In the genomic region with DNA sequence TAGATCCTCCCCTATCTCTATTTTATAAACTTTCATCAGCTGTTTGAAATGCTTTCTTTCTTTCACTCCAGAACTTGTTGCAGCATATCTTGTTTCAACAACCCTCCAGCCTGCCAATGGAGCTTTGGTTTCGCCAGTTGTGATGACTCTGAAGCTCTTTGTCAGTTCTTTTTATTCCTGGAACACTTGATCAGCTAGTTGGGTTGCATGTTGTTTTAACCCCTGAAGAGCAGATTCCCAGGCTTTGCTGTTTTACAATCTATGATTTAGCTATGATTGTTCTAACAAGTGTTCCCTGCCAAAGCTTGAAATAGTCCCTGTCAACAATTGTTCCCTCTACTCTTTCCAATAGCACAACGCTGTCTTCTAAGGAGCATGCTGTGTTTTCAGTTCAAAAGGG, we compare ENCODE assay signal across 12 cellular contexts. TPM values are rescaled to one million over a fixed set of nuclear protein-coding genes. Genes with fewer than 3 reads are reported as not detected.
DNase-seq lines count a peak whose midpoint lies in the region; FAIRE-seq and TF ChIP-seq lines count a peak whose summit lies in the region.
"Had no signal": no experiment of that assay in that cellular context is flagged by ENCODE, and none has a peak within 500 bp of the region (broad histone marks: within the 10 kb centered on the region; RNA-seq: fewer than 3 reads in every experiment).

No MANE protein-coding gene starts in this region.

- H3K4me3 ChIP-seq in astrocyte (ENCODE audit: insufficient read depth, low read depth, low read length), result no peak overlapping the region
- H3K4me3 ChIP-seq: thoracic aorta had no signal

- no peak overlapping the region for H2AFZ ChIP-seq in astrocyte (ENCODE audit: low read depth, low read length)

- no peak overlapping the region for H3K27ac ChIP-seq in astrocyte (ENCODE audit: low read depth, low read length)
- H3K27ac ChIP-seq: thoracic aorta, VCaP had no signal

- intact Hi-C loops in head of caudate nucleus (cut with DNase I), result no loop called here

- H3K9ac ChIP-seq in astrocyte (ENCODE audit: low read length), result peak overlapping the region; percentile 13

- H3K27me3 ChIP-seq in astrocyte (ENCODE audit: insufficient read depth, low read length), result no peaks in the 10 kb centered on the region

- TF ChIP-seq CTCF in astrocyte (IDR thresholded peaks at IDR 0.05; ENCODE audit: insufficient read depth, low read depth, low read length), result no peak
- no peak for TF ChIP-seq CTCF in chondrocyte (IDR thresholded peaks at IDR 0.05)

- H3K4me2 ChIP-seq in astrocyte (ENCODE audit: low read length), result peak overlapping the region; percentile 43

- no peaks in the 10 kb centered on the region for H3K9me3 Mint-ChIP-seq in astrocyte (ENCODE audit: unreplicated experiment)
- H3K9me3 Mint-ChIP-seq in chondrocyte (ENCODE audit: low read depth), result no peaks in the 10 kb centered on the region
- H3K9me3 Mint-ChIP-seq: activated T-helper 17 cell treated with anti-CD3 and anti-CD28 coated beads, Interleukin-2, amount 50 U/mL, for 72 hours had no signal

- H3K36me3 ChIP-seq in astrocyte (ENCODE audit: insufficient read depth, low read length), result no peaks in the 10 kb centered on the region
- H3K36me3 ChIP-seq: thoracic aorta had no signal

- H3K4me3 Mint-ChIP-seq in astrocyte (ENCODE audit: unreplicated experiment) (no peak overlapping the region), chondrocyte (ENCODE audit: unreplicated experiment) (no peak overlapping the region)
- H3K4me3 Mint-ChIP-seq: activated T-helper 17 cell treated with anti-CD3 and anti-CD28 coated beads, Interleukin-2, amount 50 U/mL, for 72 hours had no signal

- no peaks in the 10 kb centered on the region for H3K9me3 ChIP-seq in astrocyte (ENCODE audit: insufficient read depth, low read depth, low read length)
- H3K9me3 ChIP-seq: thoracic aorta had no signal

- no peaks in the 10 kb centered on the region for H3K79me2 ChIP-seq in astrocyte (ENCODE audit: insufficient read depth, low read length)

- peaks cover 2% of the 10 kb centered on the region for H3K4me1 ChIP-seq in astrocyte (ENCODE audit: insufficient read depth, low read length)

- H3K4me1 Mint-ChIP-seq in astrocyte (ENCODE audit: low read depth, unreplicated experiment), result no peaks in the 10 kb centered on the region
- peaks cover 5% of the 10 kb centered on the region for H3K4me1 Mint-ChIP-seq in chondrocyte (ENCODE audit: low read depth)

- H4K20me1 ChIP-seq in astrocyte (ENCODE audit: insufficient read depth, low read length), result no peaks in the 10 kb centered on the region

- DNase-seq in DMS79 treated with DMSO at 0.1 percent for 48 hours (lab: John Stamatoyannopoulos, UW) (peak; percentile 42), astrocyte (ENCODE audit: low read depth) (peak; percentile 76), head of caudate nucleus (peak in 31 of 42 donors; percentile 11 to 81 (median 54)), pons (ENCODE audit: low spot score) (peak; percentile 93), dermis blood vessel endothelial cell (no peak), GF-D8 (lab: John Stamatoyannopoulos, UW) (no peak), HPDE6-E6E7 (ENCODE audit: extremely low spot score) (no peak), chondrocyte (ENCODE audit: low spot score) (no peak)

- H3K27ac Mint-ChIP-seq in astrocyte (ENCODE audit: unreplicated experiment) (no peak overlapping the region), chondrocyte (ENCODE audit: unreplicated experiment) (no peak overlapping the region)
- H3K27ac Mint-ChIP-seq: activated T-helper 17 cell treated with anti-CD3 and anti-CD28 coated beads, Interleukin-2, amount 50 U/mL, for 72 hours had no signal

- no peak for FAIRE-seq in astrocyte (lab: Jason Lieb, UNC)
- FAIRE-seq: endometrium had no signal

- H3K27me3 Mint-ChIP-seq in astrocyte (ENCODE audit: low read depth, unreplicated experiment) (peaks cover 14% of the 10 kb centered on the region), chondrocyte (ENCODE audit: low read depth) (peaks cover 1% of the 10 kb centered on the region)
- H3K27me3 Mint-ChIP-seq: activated T-helper 17 cell treated with anti-CD3 and anti-CD28 coated beads, Interleukin-2, amount 50 U/mL, for 72 hours had no signal

- no peaks in the 10 kb centered on the region for H3K36me3 Mint-ChIP-seq in astrocyte (ENCODE audit: low read depth, unreplicated experiment)
- H3K36me3 Mint-ChIP-seq in chondrocyte (ENCODE audit: low read depth), result no peaks in the 10 kb centered on the region

RNA-seq across cellular contexts. Expression of a gene that starts 50.6 kb away (rescaled TPM):
- total RNA-seq in astrocyte (52.7 and 57.4 TPM in 2 replicates), dermis blood vessel endothelial cell (15.0 and 15.1 TPM in 2 replicates), chondrocyte (18.1 to 34.1 TPM (median 19.0 TPM) in 3 replicates)

Comparison
In these comparisons a context has a peak if more than half of its experiments do, and no peak if none do; other contexts are left out.
1. DNase-seq: peak in DMS79 treated with DMSO at 0.1 percent for 48 hours (single experiment), astrocyte (single experiment), head of caudate nucleus (31 of 42) and pons (single experiment); none in dermis blood vessel endothelial cell (single experiment), GF-D8 (single experiment), HPDE6-E6E7 (single experiment) and chondrocyte (single experiment).